ENCODE assay signal across 17 cellular contexts in the genomic region with DNA sequence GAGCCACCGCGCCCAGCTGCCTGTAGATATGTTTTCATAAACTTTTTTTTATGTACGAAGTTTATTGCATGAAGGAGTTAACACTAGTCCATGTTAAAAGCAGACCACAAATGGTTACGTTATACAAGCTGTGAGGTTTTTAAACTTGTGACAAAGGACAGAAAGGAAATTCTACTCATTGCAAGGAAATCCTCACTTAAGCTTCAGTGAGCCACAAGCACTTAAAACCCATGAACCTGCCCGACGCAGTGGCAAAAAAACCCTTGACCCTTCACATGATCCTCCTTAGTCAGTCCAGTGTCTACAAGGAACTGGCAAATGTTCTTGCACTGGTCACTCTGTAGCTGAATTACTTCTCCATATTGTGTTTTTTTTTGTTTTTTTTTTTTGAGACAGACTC. TPM values are rescaled to one million over a fixed set of nuclear protein-coding genes. Genes with fewer than 3 reads are reported as not detected.
A peak's percentile ranks its signal among the peaks of the same experiment; 100 is the strongest.
DNase-seq lines count a peak whose midpoint lies in the region; ATAC-seq, FAIRE-seq and TF ChIP-seq lines count a peak whose summit lies in the region.
"Had no signal": no experiment of that assay in that cellular context is flagged by ENCODE, and none has a peak within 500 bp of the region (broad histone marks: within the 10 kb centered on the region; RNA-seq: fewer than 3 reads in every experiment).

No MANE protein-coding gene starts in this region.

- BruUV-seq in K562 (replicated peaks; lab: Mats Ljungman, UMichigan), result no TSS peak

- peak overlapping the region; percentile 81 to 93 (median 88) for H3K27ac Mint-ChIP-seq in immature natural killer cell
- no peak overlapping the region for H3K27ac Mint-ChIP-seq in nephron
- H3K27ac Mint-ChIP-seq: CD4-positive, CD25-positive, alpha-beta regulatory T cell had no signal

- peaks cover 7% of the 10 kb centered on the region for H3K79me2 ChIP-seq in K562 (ENCODE audit: control insufficient read depth, insufficient read depth, low read length)

- TF ChIP-seq CTCF in K562 (IDR thresholded peaks at IDR 0.05 in 2 of 3, conservative IDR thresholded peaks at IDR 0.05 in 1 of 3; ENCODE audit: insufficient read depth in 2 of 3, low read depth in 1 of 3, low read length in 3 of 3) (no peak), nephron (IDR thresholded peaks at IDR 0.05; ENCODE audit: unreplicated experiment in 3 of 3) (no peak)

- TF ChIP-seq RAD21 in K562 (CRISPR knock-in tag; conservative IDR thresholded peaks at IDR 0.05 in 1 of 2, IDR thresholded peaks at IDR 0.05 in 1 of 2), result no peak

- POLR2A ChIA-PET in K562 (lab: Yijun Ruan, JAX), result interaction anchor here (0.7 to 0.9 kb wide), 2 partner anchors 14 to 22 kb away, joined by 3 to 6 read pairs; no protein-coding TSS in a partner anchor

- no peak overlapping the region for H3K9ac ChIP-seq in K562 (ENCODE audit: insufficient read depth in 1 of 2, low read depth in 2 of 2, low read length in 2 of 2)
- H3K9ac ChIP-seq: GM23248 had no signal

- peaks cover 53 to 61% of the 10 kb centered on the region in 2 donors for H3K4me1 Mint-ChIP-seq in immature natural killer cell
- H3K4me1 Mint-ChIP-seq in nephron, result no peaks in the 10 kb centered on the region

- DNase-seq in K562 (ENCODE audit: extremely low read depth in 1 of 4, low spot score in 3 of 4), result no peak
- peak; percentile 54 to 62 (median 60) for DNase-seq in immature natural killer cell
- DNase-seq in SIG-M5 (lab: John Stamatoyannopoulos, UW), result no peak
- DNase-seq in AG20443 (ENCODE audit: low spot score), result no peak
- DNase-seq in C1 segment of cervical spinal cord (lab: John Stamatoyannopoulos, UW), result no peak
- no peak for DNase-seq in SHP77 treated with DMSO at 0.1 percent for 48 hours (lab: John Stamatoyannopoulos, UW)
- DNase-seq: CD4-positive, CD25-positive, alpha-beta regulatory T cell; DMS53; GM23248 had no signal

- no peak overlapping the region for H3K27ac ChIP-seq in K562 (ENCODE audit: extremely low read depth, low read depth, low read length)
- H3K27ac ChIP-seq: A549, GM23248, HL-60 had no signal

- H3K36me3 Mint-ChIP-seq in immature natural killer cell, result peaks cover 0 to 4% (median 3%) of the 10 kb centered on the region in 3 donors
- peaks cover 17% of the 10 kb centered on the region for H3K36me3 Mint-ChIP-seq in nephron (ENCODE audit: low read depth)

- H3K4me2 ChIP-seq in K562 (ENCODE audit: insufficient read depth, low read length), result no peak overlapping the region
- H3K4me2 ChIP-seq: A549 had no signal

- H3K27me3 Mint-ChIP-seq in immature natural killer cell (ENCODE audit: low read depth in 3 of 3) (peaks cover 7 to 11% (median 11%) of the 10 kb centered on the region in 3 donors), nephron (ENCODE audit: low read depth) (no peaks in the 10 kb centered on the region)

- peak; percentile 11 for FAIRE-seq in K562 (lab: Jason Lieb, UNC)
- FAIRE-seq: A549, GM18507, H54 had no signal

- no peak overlapping the region for H2AFZ ChIP-seq in K562 (ENCODE audit: low read depth, low read length)
- H2AFZ ChIP-seq: GM23248 had no signal

- H3K9me3 Mint-ChIP-seq in immature natural killer cell (no peaks in the 10 kb centered on the region), nephron (no peaks in the 10 kb centered on the region)
- H3K9me3 Mint-ChIP-seq: CD4-positive, CD25-positive, alpha-beta regulatory T cell had no signal

- no peak for TF ChIP-seq POLR2A in K562 (conservative IDR thresholded peaks at IDR 0.05)

- H3K4me3 Mint-ChIP-seq in immature natural killer cell (peak overlapping the region; percentile 69 to 83 (median 74)), nephron (peak overlapping the region; percentile 27 to 47 (median 31))

- ATAC-seq in K562, result no peak
- ATAC-seq: A549, HCT116 had no signal

- H3K9me1 ChIP-seq in K562 (ENCODE audit: control insufficient read depth, insufficient read depth, low read length), result no peaks in the 10 kb centered on the region

- in situ Hi-C loops in K562 (cut with MboI), result loop anchor here (10.0 kb wide), 1 partner anchor 73 kb away; a partner anchor contains a TSS

- H3K4me3 ChIP-seq in K562, result no peak overlapping the region
- H3K4me3 ChIP-seq: A549, GM23248 had no signal

- intact Hi-C loops in K562 (cut with micrococcal nuclease), result no loop called here

- peaks cover 15% of the 10 kb centered on the region; the same call in 2 of the 3 replicates for H3K36me3 ChIP-seq in K562 (ENCODE audit: control insufficient read depth, insufficient read depth, low read length)

- H3K9me3 ChIP-seq in K562 (replicated peaks; ENCODE audit: control insufficient read depth, insufficient read depth, low read depth, low read length), result no peaks in the 10 kb centered on the region
- H3K9me3 ChIP-seq: A549 had no signal

- peaks cover 4 to 28% of the 10 kb centered on the region in 2 experiments; a peak in 4 of 5 replicates for H3K4me1 ChIP-seq in K562 (replicated peaks in 1 of 2; ENCODE audit: control insufficient read depth in 2 of 2, insufficient read depth in 2 of 2, low read length in 2 of 2)

- no peaks in the 10 kb centered on the region for H3K27me3 ChIP-seq in K562 (ENCODE audit: control insufficient read depth in 2 of 2, insufficient read depth in 2 of 2, low read length in 2 of 2)

- H4K20me1 ChIP-seq in K562 (replicated peaks; ENCODE audit: control insufficient read depth, insufficient read depth, low read length), result no peaks in the 10 kb centered on the region

- CTCF ChIA-PET in K562 (lab: Yijun Ruan, JAX; ENCODE audit: low intra/inter-chr PET ratio), result no interaction called here

- 80% methylated on average over 6 of the region's 6 CpGs for WGBS in K562 (ENCODE audit: insufficient coverage, low coverage, missing lambda C conversion rate)

- no peak for TF ChIP-seq EP300 in K562 (IDR thresholded peaks at IDR 0.05; ENCODE audit: low read length)

RNA-seq across cellular contexts. Expression of a gene that starts 4.2 kb away (rescaled TPM):
- 6.5 and 16.7 TPM in 2 replicates for total RNA-seq in K562 (2011; cell fraction: chromatin; rRNA removed; ENCODE audit: low replicate concordance)
- 12.6 and 12.8 TPM in 2 replicates for total RNA-seq in K562 (2011; cell fraction: nucleolus; rRNA removed)
- 6.2 and 6.5 TPM in 2 replicates for total RNA-seq in K562 (2011; cell fraction: nucleoplasm; rRNA removed)
- total RNA-seq in K562 (2014; rRNA removed), result 3.6 and 5.7 TPM in 2 replicates
- total RNA-seq in K562 (2014; rRNA removed; fragmentation: Illumina TruSeq; extraction: Trizol), result 1.5 and 1.9 TPM in 2 replicates
- 7.8 and 8.0 TPM in 2 replicates for total RNA-seq in K562 (2015; rRNA removed; fragmentation: Illumina TruSeq; extraction: Trizol)
- total RNA-seq in K562 (2021), result 14.0 and 16.2 TPM in 2 replicates
- 3.9 and 4.3 TPM in 2 replicates for polyA plus RNA-seq in K562 (2011; rRNA removed)
- 4.7 and 8.9 TPM in 2 replicates for polyA plus RNA-seq in K562 (2011; cell fraction: cytosol; rRNA removed)
- polyA plus RNA-seq in K562 (2011; cell fraction: nucleus; rRNA removed), result 4.8 and 7.2 TPM in 2 replicates
- polyA plus RNA-seq in K562 (2012), result 13.5 and 16.5 TPM in 2 replicates
- 5.5 and 7.6 TPM in 2 replicates for polyA plus RNA-seq in K562 (2014; fragmentation: Illumina TruSeq; extraction: Trizol)
- 1 to 10 TPM in 1 of 2 experiments, under 1 TPM in 1; 0.25 to 1.3 TPM for polyA plus RNA-seq in K562 (2014; fragmentation: Nextera tagmentation; extraction: Ambion mirVana)
- 5.7 and 9.4 TPM in 2 replicates for polyA plus RNA-seq in K562 (2014; rRNA removed)
- polyA minus RNA-seq in K562 (2011; rRNA and poly(A)+ RNA removed), result 1.3 and 1.9 TPM in 2 replicates
- 8.7 and 9.4 TPM in 2 replicates for polyA minus RNA-seq in K562 (2011; cell fraction: cytosol; rRNA and poly(A)+ RNA removed)
- polyA minus RNA-seq in K562 (2011; cell fraction: nucleus; rRNA and poly(A)+ RNA removed), result 3.2 and 4.0 TPM in 2 replicates
- 10 to 100 TPM in 2 of 3 donors, 1 to 10 TPM in 1; 9.0 to 13.4 (median 11.3) TPM for polyA plus RNA-seq in immature natural killer cell

RNA-seq across cellular contexts. Expression of a gene that starts 8.9 kb away (rescaled TPM):
- 2.7 and 6.6 TPM in 2 replicates for total RNA-seq in K562 (2011; cell fraction: chromatin; rRNA removed; ENCODE audit: low replicate concordance)
- total RNA-seq in K562 (2011; cell fraction: nucleolus; rRNA removed), result 8.7 and 10.8 TPM in 2 replicates
- 4.0 and 6.0 TPM in 2 replicates for total RNA-seq in K562 (2011; cell fraction: nucleoplasm; rRNA removed)
- total RNA-seq in K562 (2014; rRNA removed) (4.3 and 7.8 TPM in 2 replicates), K562 (2014; rRNA removed; fragmentation: Illumina TruSeq; extraction: Trizol) (2.3 and 3.9 TPM in 2 replicates), K562 (2015; rRNA removed; fragmentation: Illumina TruSeq; extraction: Trizol) (3.5 and 4.5 TPM in 2 replicates), K562 (2021) (5.7 and 8.2 TPM in 2 replicates)
- polyA plus RNA-seq in K562 (2011; rRNA removed) (4.3 and 4.7 TPM in 2 replicates), K562 (2014; fragmentation: Illumina TruSeq; extraction: Trizol) (5.3 and 5.4 TPM in 2 replicates), K562 (2014; fragmentation: Nextera tagmentation; extraction: Ambion mirVana) (1 to 10 TPM; 1.2 to 3.6 TPM), K562 (2014; rRNA removed) (5.8 and 9.8 TPM in 2 replicates), immature natural killer cell (1 to 10 TPM in 1 of 3 donors, under 1 TPM in 1, not detected in 1; 0.89 to 4.2 TPM)
- polyA plus RNA-seq in K562 (2011; cell fraction: cytosol; rRNA removed), result 5.4 and 13.5 TPM in 2 replicates
- polyA plus RNA-seq in K562 (2011; cell fraction: nucleus; rRNA removed), result 5.6 and 10.5 TPM in 2 replicates
- 1.4 and 4.8 TPM in 2 replicates for polyA plus RNA-seq in K562 (2012)
- 1.2 and 3.1 TPM in 2 replicates for polyA minus RNA-seq in K562 (2011; rRNA and poly(A)+ RNA removed)
- polyA minus RNA-seq in K562 (2011; cell fraction: cytosol; rRNA and poly(A)+ RNA removed), result 2.0 and 2.6 TPM in 2 replicates
- 1.1 and 3.2 TPM in 2 replicates for polyA minus RNA-seq in K562 (2011; cell fraction: nucleus; rRNA and poly(A)+ RNA removed)

RNA-seq across cellular contexts. Expression of a gene that starts 43.1 kb away (rescaled TPM):
- 1.8 and 3.1 TPM in 2 replicates for total RNA-seq in K562 (2011; cell fraction: chromatin; rRNA removed; ENCODE audit: low replicate concordance)
- total RNA-seq in K562 (2011; cell fraction: nucleolus; rRNA removed), result 1.7 and 2.8 TPM in 2 replicates
- total RNA-seq in K562 (2011; cell fraction: nucleoplasm; rRNA removed), result 0.92 and 1.4 TPM in 2 replicates
- total RNA-seq in K562 (2014; rRNA removed) (0.65 and 0.77 TPM in 2 replicates), K562 (2014; rRNA removed; fragmentation: Illumina TruSeq; extraction: Trizol) (0.73 and 0.80 TPM in 2 replicates), K562 (2015; rRNA removed; fragmentation: Illumina TruSeq; extraction: Trizol) (0.49 and 0.69 TPM in 2 replicates), K562 (2021) (1.4 and 1.5 TPM in 2 replicates)
- polyA plus RNA-seq in K562 (2011; rRNA removed) (0.87 and 1.2 TPM in 2 replicates), K562 (2014; fragmentation: Illumina TruSeq; extraction: Trizol) (0.29 and 1.9 TPM in 2 replicates), K562 (2014; fragmentation: Nextera tagmentation; extraction: Ambion mirVana) (under 1 TPM in 1 of 2 experiments, not detected in 1; 0.11 TPM), K562 (2014; rRNA removed) (0.78 and 1.1 TPM in 2 replicates), immature natural killer cell (10 to 100 TPM; 10.1 to 23.8 (median 12.8) TPM)
- polyA plus RNA-seq in K562 (2011; cell fraction: cytosol; rRNA removed), result 0.44 and 3.4 TPM in 2 replicates
- polyA plus RNA-seq in K562 (2011; cell fraction: nucleus; rRNA removed), result 2.1 and 3.7 TPM in 2 replicates
- polyA plus RNA-seq in K562 (2012), result 0.44 and 1.0 TPM in 2 replicates
- 0.33 and 0.49 TPM in 2 replicates for polyA minus RNA-seq in K562 (2011; rRNA and poly(A)+ RNA removed)
- not detected in 2 replicates for polyA minus RNA-seq in K562 (2011; cell fraction: cytosol; rRNA and poly(A)+ RNA removed)
- polyA minus RNA-seq in K562 (2011; cell fraction: nucleus; rRNA and poly(A)+ RNA removed), result 0.22 and 0.81 TPM in 2 replicates

RNA-seq across cellular contexts. Expression of a gene that starts 45.3 kb away (rescaled TPM):
- not detected in 2 replicates for total RNA-seq in K562 (2011; cell fraction: chromatin; rRNA removed; ENCODE audit: low replicate concordance)
- total RNA-seq in K562 (2011; cell fraction: nucleolus; rRNA removed), result not detected in 2 replicates
- total RNA-seq in K562 (2011; cell fraction: nucleoplasm; rRNA removed), result not detected in 2 replicates
- total RNA-seq in K562 (2014; rRNA removed), result not detected in 2 replicates
- total RNA-seq in K562 (2014; rRNA removed; fragmentation: Illumina TruSeq; extraction: Trizol), result not detected in 2 replicates
- total RNA-seq in K562 (2015; rRNA removed; fragmentation: Illumina TruSeq; extraction: Trizol), result not detected in 2 replicates
- not detected in 2 replicates for total RNA-seq in K562 (2021)
- not detected in 2 replicates for polyA plus RNA-seq in K562 (2011; rRNA removed)
- polyA plus RNA-seq in K562 (2011; cell fraction: cytosol; rRNA removed), result 0.06 TPM in 1 of 2 replicates, not detected in the other
- not detected in 2 replicates for polyA plus RNA-seq in K562 (2011; cell fraction: nucleus; rRNA removed)
- 0.10 and 0.18 TPM in 2 replicates for polyA plus RNA-seq in K562 (2012)
- not detected in 2 replicates for polyA plus RNA-seq in K562 (2014; fragmentation: Illumina TruSeq; extraction: Trizol)
- not detected for polyA plus RNA-seq in K562 (2014; fragmentation: Nextera tagmentation; extraction: Ambion mirVana)
- polyA plus RNA-seq in K562 (2014; rRNA removed), result not detected in 2 replicates
- not detected in 2 replicates for polyA minus RNA-seq in K562 (2011; rRNA and poly(A)+ RNA removed)
- polyA minus RNA-seq in K562 (2011; cell fraction: cytosol; rRNA and poly(A)+ RNA removed), result not detected in 2 replicates
- polyA minus RNA-seq in K562 (2011; cell fraction: nucleus; rRNA and poly(A)+ RNA removed), result not detected in 2 replicates
- 100 to 1,000 TPM in 1 of 3 donors, 10 to 100 TPM in 2; 85.3 to 116 (median 86.1) TPM for polyA plus RNA-seq in immature natural killer cell
- total RNA-seq: GM23248 had no signal
- polyA plus RNA-seq: A549, AG04450, BJ, GM23248 had no signal

RNA-seq across cellular contexts. Expression of a gene that starts 52.8 kb away (rescaled TPM):
- 74.6 and 119 TPM in 2 replicates for total RNA-seq in K562 (2011; cell fraction: chromatin; rRNA removed; ENCODE audit: low replicate concordance)
- 59.7 and 60.0 TPM in 2 replicates for total RNA-seq in K562 (2011; cell fraction: nucleolus; rRNA removed)
- 58.7 and 78.3 TPM in 2 replicates for total RNA-seq in K562 (2011; cell fraction: nucleoplasm; rRNA removed)
- 48.0 and 60.1 TPM in 2 replicates for total RNA-seq in K562 (2014; rRNA removed)
- 6.1 and 9.4 TPM in 2 replicates for total RNA-seq in K562 (2014; rRNA removed; fragmentation: Illumina TruSeq; extraction: Trizol)
- total RNA-seq in K562 (2015; rRNA removed; fragmentation: Illumina TruSeq; extraction: Trizol), result 28.6 and 29.1 TPM in 2 replicates
- total RNA-seq in K562 (2021), result 72.0 and 75.3 TPM in 2 replicates
- 25.7 and 44.0 TPM in 2 replicates for polyA plus RNA-seq in K562 (2011; rRNA removed)
- 41.8 and 96.4 TPM in 2 replicates for polyA plus RNA-seq in K562 (2011; cell fraction: cytosol; rRNA removed)
- polyA plus RNA-seq in K562 (2011; cell fraction: nucleus; rRNA removed), result 68.2 and 94.2 TPM in 2 replicates
- 51.2 and 58.7 TPM in 2 replicates for polyA plus RNA-seq in K562 (2012)
- polyA plus RNA-seq in K562 (2014; fragmentation: Illumina TruSeq; extraction: Trizol), result 25.5 and 57.0 TPM in 2 replicates
- polyA plus RNA-seq in K562 (2014; fragmentation: Nextera tagmentation; extraction: Ambion mirVana), result 1 to 10 TPM; 1.7 to 2.1 TPM
- 58.5 and 64.7 TPM in 2 replicates for polyA plus RNA-seq in K562 (2014; rRNA removed)
- polyA minus RNA-seq in K562 (2011; rRNA and poly(A)+ RNA removed), result 8.2 and 13.7 TPM in 2 replicates
- polyA minus RNA-seq in K562 (2011; cell fraction: cytosol; rRNA and poly(A)+ RNA removed), result 31.3 and 36.5 TPM in 2 replicates
- polyA minus RNA-seq in K562 (2011; cell fraction: nucleus; rRNA and poly(A)+ RNA removed), result 17.4 and 22.5 TPM in 2 replicates
- 10 to 100 TPM; 13.8 to 24.6 (median 18.4) TPM for polyA plus RNA-seq in immature natural killer cell

Comparison
In these comparisons a context has a peak if more than half of its experiments do, and no peak if none do; other contexts are left out.
1. DNase-seq: peak in immature natural killer cell (3 of 3); none in K562 (0 of 4), SIG-M5 (single experiment), AG20443 (single experiment), C1 segment of cervical spinal cord (0 of 14) and SHP77 treated with DMSO at 0.1 percent for 48 hours (single experiment).
2. H3K27ac Mint-ChIP-seq: peak in immature natural killer cell (6 of 6); none in nephron (0 of 3).